2 cellular contexts compared by ENCODE assay signal in genomic region chr3:169575381-169575780, GRCh38.
TF ChIP-seq lines count a peak whose summit lies in the region.

No MANE protein-coding gene starts in this region.

TF ChIP-seq in SK-N-SH, 30 proteins besides CTCF, POLR2A, EP300 and RAD21 (continued from another document):
- TF ChIP-seq REST (IDR thresholded peaks at IDR 0.05; ENCODE audit: low read depth, low read length) (no peak), TEAD4 (IDR thresholded peaks at IDR 0.05; ENCODE audit: borderline replicate concordance, insufficient read depth) (no peak), USF2 (IDR thresholded peaks at IDR 0.05; ENCODE audit: borderline replicate concordance, low read depth, low read length) (no peak), JUND (IDR thresholded peaks at IDR 0.05) (no peak), ZBTB33 (IDR thresholded peaks at IDR 0.05; ENCODE audit: borderline replicate concordance, low read depth) (no peak), ELF1 (IDR thresholded peaks at IDR 0.05) (no peak), TAF1 (IDR thresholded peaks at IDR 0.05; ENCODE audit: borderline replicate concordance, low read depth, low read length) (no peak), MAX (IDR thresholded peaks at IDR 0.05; ENCODE audit: low read depth) (no peak)

TF ChIP-seq in SK-N-SH treated with all-trans-retinoic acid at 6 μM for 48 hours, 23 proteins besides CTCF, POLR2A, EP300 and RAD21 (continued from another document):
- TF ChIP-seq SNAI2 (CRISPR knock-in tag; IDR thresholded peaks at IDR 0.05) (no peak), CSDC2 (CRISPR knock-in tag; IDR thresholded peaks at IDR 0.05) (no peak), ZNF8 (CRISPR knock-in tag; IDR thresholded peaks at IDR 0.05) (no peak), TSHZ2 (CRISPR knock-in tag; IDR thresholded peaks at IDR 0.05) (no peak), CSRNP3 (CRISPR knock-in tag; IDR thresholded peaks at IDR 0.05) (no peak), ZNF565 (CRISPR knock-in tag; conservative IDR thresholded peaks at IDR 0.05; ENCODE audit: low read depth) (no peak), BACH2 (CRISPR knock-in tag; IDR thresholded peaks at IDR 0.05; ENCODE audit: borderline replicate concordance) (no peak), OSR1 (CRISPR knock-in tag; IDR thresholded peaks at IDR 0.05) (no peak), ZFP3 (CRISPR knock-in tag; IDR thresholded peaks at IDR 0.05) (no peak)
